Comparison of ENCODE assay signal across 8 cellular contexts in the genomic region with DNA sequence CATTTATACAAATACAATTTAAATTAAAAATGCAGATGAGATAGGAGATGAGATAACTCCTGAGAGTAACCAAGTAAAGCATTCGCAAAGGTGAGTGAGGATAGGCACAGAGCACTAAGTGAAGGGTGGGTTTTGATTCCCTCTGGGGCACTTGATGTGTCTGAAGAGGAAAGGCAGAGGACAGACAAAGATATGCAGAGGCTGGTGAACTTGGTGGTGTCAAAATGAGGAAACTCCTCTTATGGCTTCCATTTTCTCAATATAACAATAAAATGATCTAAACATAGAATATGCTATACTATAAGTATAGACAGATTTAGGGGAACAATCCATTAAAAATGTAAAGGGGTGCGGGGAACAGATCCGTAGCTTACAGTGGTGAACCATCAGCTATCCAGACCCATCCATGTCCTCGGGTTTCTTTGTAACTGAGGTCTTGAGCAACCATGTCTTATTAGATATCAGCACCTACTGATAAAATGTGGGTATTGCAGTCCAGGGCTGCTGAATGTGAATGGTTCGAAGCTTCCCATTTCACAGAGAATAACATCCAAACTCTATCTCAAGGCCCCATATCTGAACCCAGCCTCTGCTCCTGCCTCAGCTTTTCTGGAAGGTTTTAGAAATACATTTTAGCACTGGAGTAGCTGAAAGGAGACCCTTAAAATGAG.
DNase-seq lines count a peak whose midpoint lies in the region; ATAC-seq and FAIRE-seq lines count a peak whose summit lies in the region.

No MANE protein-coding gene starts in this region.

- no peak for FAIRE-seq in small intestine (lab: Jason Lieb, UNC)

- H3K27ac ChIP-seq in small intestine (ENCODE audit: low read depth in 1 of 2, low read length in 1 of 2): no peak overlapping the region

- ATAC-seq in GM19035 (IDR thresholded peaks at IDR 0.05; ENCODE audit: unreplicated experiment) (peak; percentile 95), HG03045 (IDR thresholded peaks at IDR 0.05; ENCODE audit: unreplicated experiment) (peak; percentile 93)

- H3K27me3 ChIP-seq in small intestine (ENCODE audit: control insufficient read depth in 2 of 2, insufficient read depth in 2 of 2, low read length in 2 of 2): no peaks in the 10 kb centered on the region

- H3K4me3 ChIP-seq in small intestine (ENCODE audit: low read depth in 1 of 2, low read length in 2 of 2): no peak overlapping the region

- no peaks in the 10 kb centered on the region for H3K36me3 ChIP-seq in small intestine (ENCODE audit: control insufficient read depth in 2 of 2, insufficient read depth in 2 of 2, low read length in 2 of 2)

- no peaks in the 10 kb centered on the region for H3K4me1 ChIP-seq in small intestine (ENCODE audit: control insufficient read depth in 2 of 2, insufficient read depth in 1 of 2, low read depth in 1 of 2, low read length in 1 of 2)

- H3K9me3 ChIP-seq in small intestine (ENCODE audit: control insufficient read depth, low read depth): no peaks in the 10 kb centered on the region

- 46 to 60% (median 51%) methylated on average over 5 of the region's 5 CpGs for WGBS in small intestine, 3 donors

- DNase-seq in CMK (ENCODE audit: low read depth) (peak; percentile 4), NCI-H69 (lab: John Stamatoyannopoulos, UW) (peak; percentile 69), fibroblast of the conjunctiva (ENCODE audit: low read depth) (peak; percentile 33), small intestine (peak; percentile 63), DMS153 (lab: John Stamatoyannopoulos, UW) (no peak)
- DNase-seq in effector CD8-positive, alpha-beta T cell (lab: John Stamatoyannopoulos, UW): no peak

Comparison
In these comparisons a context has a peak if more than half of its experiments do, and no peak if none do; other contexts are left out.
1. DNase-seq: peak in CMK (single experiment), NCI-H69 (single experiment), fibroblast of the conjunctiva (single experiment) and small intestine (single experiment); none in effector CD8-positive, alpha-beta T cell (single experiment) and DMS153 (single experiment).